ENCODE assay signal across 12 cellular contexts in genomic region chr6:3850451-3851203, GRCh38. TPM values are rescaled to one million over a fixed set of nuclear protein-coding genes. Genes with fewer than 3 reads are reported as not detected.
A peak's percentile ranks its signal among the peaks of the same experiment; 100 is the strongest.
DNase-seq lines count a peak whose midpoint lies in the region; ATAC-seq and TF ChIP-seq lines count a peak whose summit lies in the region.
"Had no signal": no experiment of that assay in that cellular context is flagged by ENCODE, and none has a peak within 500 bp of the region (broad histone marks: within the 10 kb centered on the region; RNA-seq: fewer than 3 reads in every experiment).

No MANE protein-coding gene starts in this region.

- H3K36me3 Mint-ChIP-seq in activated T-cell treated with anti-CD3 and anti-CD28 coated beads, Interleukin-2, amount 50 U/mL, for 72 hours (ENCODE audit: insufficient read depth in 2 of 2) = peaks cover 2 to 3% of the 10 kb centered on the region in 2 donors

- H2BK5ac ChIP-seq in mesenchymal stem cell (ENCODE audit: low read depth, low read length, poor library complexity, severe bottlenecking) = no peak overlapping the region

- H3K18ac ChIP-seq in mesenchymal stem cell (ENCODE audit: low read depth in 1 of 2, low read length in 2 of 2) = no peak overlapping the region

- H3K9ac ChIP-seq in stomach smooth muscle (ENCODE audit: low read length in 2 of 2) = no peak overlapping the region
- no peak overlapping the region for H3K9ac ChIP-seq in mesenchymal stem cell (ENCODE audit: low read length)
- H3K9ac ChIP-seq: KMS-11 had no signal

- H3K79me1 ChIP-seq in mesenchymal stem cell (replicated peaks; ENCODE audit: low read length, poor library complexity, severe bottlenecking) = no peaks in the 10 kb centered on the region

- H3K4me1 ChIP-seq in lower lobe of right lung (peaks cover 24% of the 10 kb centered on the region), stomach smooth muscle (ENCODE audit: control insufficient read depth, insufficient read depth, low read length) (peaks cover 15% of the 10 kb centered on the region), mesenchymal stem cell (ENCODE audit: control insufficient read depth, insufficient read depth, low read depth, low read length) (peaks cover 3% of the 10 kb centered on the region)
- H3K4me1 ChIP-seq: Peyer's patch, uterus had no signal

- peak overlapping the region; percentile 68 for H3K27ac Mint-ChIP-seq in activated T-cell treated with anti-CD3 and anti-CD28 coated beads, Interleukin-2, amount 50 U/mL, for 72 hours

- peaks cover 31% of the 10 kb centered on the region for H3K4me1 Mint-ChIP-seq in activated T-cell treated with anti-CD3 and anti-CD28 coated beads, Interleukin-2, amount 50 U/mL, for 72 hours (ENCODE audit: low read depth)

- peak overlapping the region; percentile 80 to 83 for H3K4me3 Mint-ChIP-seq in activated T-cell treated with anti-CD3 and anti-CD28 coated beads, Interleukin-2, amount 50 U/mL, for 72 hours

- no peak overlapping the region for H2AFZ ChIP-seq in mesenchymal stem cell (ENCODE audit: low read depth, low read length)

- H3K36me3 ChIP-seq in lower lobe of right lung (no peaks in the 10 kb centered on the region), stomach smooth muscle (ENCODE audit: control insufficient read depth in 2 of 2, insufficient read depth in 2 of 2, low read length in 2 of 2) (no peaks in the 10 kb centered on the region), mesenchymal stem cell (ENCODE audit: control insufficient read depth in 1 of 2, insufficient read depth in 2 of 2, low read depth in 1 of 2, low read length in 2 of 2) (no peaks in the 10 kb centered on the region)
- H3K36me3 ChIP-seq: adrenal gland, Peyer's patch, uterus had no signal

- no peak overlapping the region for H3K4ac ChIP-seq in mesenchymal stem cell (ENCODE audit: low read depth in 1 of 2, low read length in 2 of 2)

- peak; percentile 42 to 65 for ATAC-seq in activated T-cell treated with anti-CD3 and anti-CD28 coated beads, Interleukin-2, amount 50 U/mL, for 72 hours (replicated peaks in 1 of 2)
- ATAC-seq in lower lobe of right lung (no peak), GM19395 (IDR thresholded peaks at IDR 0.05; ENCODE audit: unreplicated experiment) (no peak), GM18870 (IDR thresholded peaks at IDR 0.05; ENCODE audit: unreplicated experiment) (no peak)

- no peaks in the 10 kb centered on the region for H3K27me3 ChIP-seq in lower lobe of right lung (ENCODE audit: low read depth)
- H3K27me3 ChIP-seq in stomach smooth muscle (ENCODE audit: control insufficient read depth in 1 of 2, insufficient read depth in 2 of 2, low read length in 2 of 2) = no peaks in the 10 kb centered on the region
- H3K27me3 ChIP-seq in mesenchymal stem cell (ENCODE audit: control insufficient read depth in 1 of 2, insufficient read depth in 1 of 2, low read length in 2 of 2) = no peaks in the 10 kb centered on the region
- H3K27me3 ChIP-seq: adrenal gland, Peyer's patch, uterus had no signal

- no peak overlapping the region for H3K4me2 ChIP-seq in mesenchymal stem cell (ENCODE audit: low read length, poor library complexity, severe bottlenecking)
- H3K4me2 ChIP-seq: KMS-11 had no signal

- H2BK12ac ChIP-seq in mesenchymal stem cell (ENCODE audit: low read length in 2 of 2) = no peak overlapping the region

- H3K27me3 Mint-ChIP-seq in activated T-cell treated with anti-CD3 and anti-CD28 coated beads, Interleukin-2, amount 50 U/mL, for 72 hours (ENCODE audit: low read depth) = no peaks in the 10 kb centered on the region

- H3K23ac ChIP-seq in mesenchymal stem cell (ENCODE audit: low read length in 2 of 2) = no peak overlapping the region

- H4K91ac ChIP-seq in mesenchymal stem cell (ENCODE audit: low read length) = no peak overlapping the region

- no peak overlapping the region for H2BK120ac ChIP-seq in mesenchymal stem cell (ENCODE audit: low read depth, low read length)

- intact Hi-C loops in lower lobe of right lung (cut with DNase I) = no loop called here

- H3K9me3 ChIP-seq in lower lobe of right lung = no peaks in the 10 kb centered on the region
- H3K9me3 ChIP-seq in stomach smooth muscle (ENCODE audit: control insufficient read depth in 2 of 2, low read length in 2 of 2) = no peaks in the 10 kb centered on the region
- H3K9me3 ChIP-seq in mesenchymal stem cell (ENCODE audit: control insufficient read depth, low read length) = no peaks in the 10 kb centered on the region
- H3K9me3 ChIP-seq: adrenal gland, Peyer's patch, uterus had no signal

- no peak for TF ChIP-seq CTCF in lower lobe of right lung (IDR thresholded peaks at IDR 0.05)

- no peak overlapping the region for H2AK5ac ChIP-seq in mesenchymal stem cell (ENCODE audit: low read length, severe bottlenecking)

- H4K8ac ChIP-seq in mesenchymal stem cell (ENCODE audit: low read length) = no peak overlapping the region

- peak overlapping the region; percentile 63 for H3K4me3 ChIP-seq in lower lobe of right lung
- peak overlapping the region; percentile 79 to 82 for H3K4me3 ChIP-seq in stomach smooth muscle (ENCODE audit: low read length in 2 of 2)
- H3K4me3 ChIP-seq in mesenchymal stem cell (ENCODE audit: insufficient read depth in 1 of 2, low read depth in 1 of 2, low read length in 2 of 2) = peak overlapping the region in 1 of 2 experiments; percentile 78

- H3K27ac ChIP-seq in lower lobe of right lung = no peak overlapping the region
- no peak overlapping the region for H3K27ac ChIP-seq in stomach smooth muscle (ENCODE audit: low read length)
- H3K27ac ChIP-seq in mesenchymal stem cell (ENCODE audit: low read length, poor library complexity, severe bottlenecking) = no peak overlapping the region
- H3K27ac ChIP-seq: KMS-11 had no signal

- no peak overlapping the region for H2BK15ac ChIP-seq in mesenchymal stem cell (ENCODE audit: low read depth, poor library complexity, severe bottlenecking)

- H3K9me3 Mint-ChIP-seq in activated T-cell treated with anti-CD3 and anti-CD28 coated beads, Interleukin-2, amount 50 U/mL, for 72 hours = peaks cover 0 to 3% of the 10 kb centered on the region in 2 donors

- DNase-seq in activated gamma-delta T cell treated with Interleukin-2 at 50 U/mL for 16 hours = peak; percentile 12
- no peak for DNase-seq in activated gamma-delta T cell (lab: John Stamatoyannopoulos, UW)
- peak; percentile 54 to 73 for DNase-seq in activated T-cell treated with anti-CD3 and anti-CD28 coated beads, Interleukin-2, amount 50 U/mL, for 72 hours
- no peak for DNase-seq in lower lobe of right lung
- DNase-seq in mesenchymal stem cell = no peak

- no peak overlapping the region for H3K14ac ChIP-seq in mesenchymal stem cell (ENCODE audit: low read length in 2 of 2)

- 98% methylated on average over 32 of the region's 33 CpGs for WGBS in mesenchymal stem cell

RNA-seq across cellular contexts. Expression of gene FAM50B, which starts 1.5 kb away (rescaled TPM):
- total RNA-seq in activated T-cell treated with anti-CD3 and anti-CD28 coated beads, Interleukin-2, amount 50 U/mL, for 72 hours = 1 to 10 TPM; 8.1 to 8.2 TPM
- total RNA-seq in lower lobe of right lung = 10.6 TPM
- polyA plus RNA-seq in mesenchymal stem cell (2013, experiment 1 of 2) = 2.1 TPM
- polyA plus RNA-seq in mesenchymal stem cell (2013, experiment 2 of 2) = 2.1 TPM

Comparison
In these comparisons a context has a peak if more than half of its experiments do, and no peak if none do; other contexts are left out.
1. DNase-seq: peak in activated gamma-delta T cell treated with Interleukin-2 at 50 U/mL for 16 hours (single experiment) and activated T-cell treated with anti-CD3 and anti-CD28 coated beads, Interleukin-2, amount 50 U/mL, for 72 hours (2 of 2); none in activated gamma-delta T cell (single experiment), lower lobe of right lung (single experiment) and mesenchymal stem cell (single experiment).
2. ATAC-seq: peak in activated T-cell treated with anti-CD3 and anti-CD28 coated beads, Interleukin-2, amount 50 U/mL, for 72 hours (2 of 2); none in lower lobe of right lung (0 of 2), GM19395 (single experiment) and GM18870 (single experiment).